In the genomic region with DNA sequence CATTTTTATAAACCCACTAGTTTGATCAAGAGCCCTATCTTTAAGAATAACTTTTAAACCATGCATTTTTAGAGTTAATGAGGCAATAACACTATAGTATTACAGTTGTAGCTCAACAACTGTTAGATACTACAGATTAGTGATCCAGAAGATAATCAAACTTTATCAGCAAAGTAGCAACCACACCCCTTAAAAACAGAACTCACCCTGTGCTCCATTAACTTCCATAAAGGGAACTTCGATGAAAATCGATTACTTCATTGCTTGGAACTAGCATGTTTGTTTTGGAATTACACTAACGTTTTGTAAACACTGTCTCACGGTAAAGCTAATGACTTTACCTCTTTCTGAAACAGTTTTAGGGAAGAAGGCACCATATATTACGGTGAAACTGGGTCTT, we compare ENCODE assay signal across 8 cellular contexts. TPM values are rescaled to one million over a fixed set of nuclear protein-coding genes. Genes with fewer than 3 reads are reported as not detected.
A peak's percentile ranks its signal among the peaks of the same experiment; 100 is the strongest.
DNase-seq lines count a peak whose midpoint lies in the region; ATAC-seq and TF ChIP-seq lines count a peak whose summit lies in the region.

No MANE protein-coding gene starts in this region.

- H3K4me3 Mint-ChIP-seq in activated CD4-positive, alpha-beta T cell treated with anti-CD3 and anti-CD28 coated beads, Interleukin-2, amount 10 ng/mL, durations not matched to agents 24 days and 14 days: peak overlapping the region; percentile 100
- peak overlapping the region; percentile 99 for H3K4me3 Mint-ChIP-seq in activated T-helper 1 cell treated with anti-CD3 and anti-CD28 coated beads, Interleukin-12 subunit alpha, Interleukin-12 subunit beta, Interleukin-2, Interleukin-4 antibody, amounts not matched to agents 30 ng/mL and 10 ng/mL and 1 ng/mL, durations not matched to agents 14 hours and 24 hours and 36 hours

- H3K4me1 ChIP-seq in thyroid gland: peaks cover 16 to 19% of the 10 kb centered on the region in 2 donors

- peaks cover 31% of the 10 kb centered on the region for H3K4me1 Mint-ChIP-seq in activated CD4-positive, alpha-beta T cell treated with anti-CD3 and anti-CD28 coated beads, Interleukin-2, amount 10 ng/mL, durations not matched to agents 24 days and 14 days
- peaks cover 33% of the 10 kb centered on the region for H3K4me1 Mint-ChIP-seq in activated T-helper 1 cell treated with anti-CD3 and anti-CD28 coated beads, Interleukin-12 subunit alpha, Interleukin-12 subunit beta, Interleukin-2, Interleukin-4 antibody, amounts not matched to agents 30 ng/mL and 10 ng/mL and 1 ng/mL, durations not matched to agents 14 hours and 24 hours and 36 hours (ENCODE audit: low read depth)

- H3K36me3 ChIP-seq in thyroid gland: no peaks in the 10 kb centered on the region

- no peak for DNase-seq in activated CD4-positive, alpha-beta T cell treated with anti-CD3 and anti-CD28 coated beads, Interleukin-2, amount 10 ng/mL, durations not matched to agents 24 days and 14 days
- no peak for DNase-seq in activated CD4-positive, alpha-beta T cell treated with anti-CD3 and anti-CD28 coated beads for 1 hour
- no peak for DNase-seq in activated T-helper 1 cell treated with anti-CD3 and anti-CD28 coated beads, Interleukin-12 subunit alpha, Interleukin-12 subunit beta, Interleukin-2, Interleukin-4 antibody, amounts not matched to agents 30 ng/mL and 10 ng/mL and 1 ng/mL, durations not matched to agents 14 hours and 24 hours and 36 hours (ENCODE audit: low spot score)
- DNase-seq in kidney glomerular epithelial cell (lab: John Stamatoyannopoulos, UW): peak; percentile 9
- DNase-seq in thyroid gland: no peak
- DNase-seq in HK-2 (ENCODE audit: unreplicated experiment): no peak

- 9% methylated on average over 5 of the region's 5 CpGs for WGBS in thyroid gland, 2 donors

- intact Hi-C loops in activated CD4-positive, alpha-beta T cell treated with anti-CD3 and anti-CD28 coated beads, Interleukin-2, amount 10 ng/mL, durations not matched to agents 24 days and 14 days (cut with micrococcal nuclease): loop anchor here (2.0 to 10.0 kb wide), 3 partner anchors 84 to 252 kb away; partner anchors contain the start of gene SYNE2
- intact Hi-C loops in activated T-helper 1 cell treated with anti-CD3 and anti-CD28 coated beads, Interleukin-12 subunit alpha, Interleukin-12 subunit beta, Interleukin-2, Interleukin-4 antibody, amounts not matched to agents 30 ng/mL and 10 ng/mL and 1 ng/mL, durations not matched to agents 14 hours and 24 hours and 36 hours (cut with micrococcal nuclease): loop anchor here (2.0 to 5.0 kb wide), 4 partner anchors 14 to 249 kb away; partner anchors contain the start of genes PPP2R5E and SYNE2
- intact Hi-C loops in thyroid gland (cut with DNase I): loop anchor here (10.0 kb wide), 1 partner anchor 92 kb away; no protein-coding TSS in a partner anchor

- H3K36me3 Mint-ChIP-seq in activated CD4-positive, alpha-beta T cell treated with anti-CD3 and anti-CD28 coated beads, Interleukin-2, amount 10 ng/mL, durations not matched to agents 24 days and 14 days (ENCODE audit: low read depth): peaks cover 7% of the 10 kb centered on the region
- H3K36me3 Mint-ChIP-seq in activated T-helper 1 cell treated with anti-CD3 and anti-CD28 coated beads, Interleukin-12 subunit alpha, Interleukin-12 subunit beta, Interleukin-2, Interleukin-4 antibody, amounts not matched to agents 30 ng/mL and 10 ng/mL and 1 ng/mL, durations not matched to agents 14 hours and 24 hours and 36 hours (ENCODE audit: low read depth): peaks cover 10% of the 10 kb centered on the region

- H3K27ac ChIP-seq in thyroid gland: peak overlapping the region in 1 of 3 donors; percentile 93

- H3K4me3 ChIP-seq in thyroid gland (replicated peaks in 1 of 3): peak overlapping the region in 2 of 3 donors; percentile 85 to 92

- no peaks in the 10 kb centered on the region for H3K9me3 ChIP-seq in thyroid gland

- H3K9me3 Mint-ChIP-seq in activated CD4-positive, alpha-beta T cell treated with anti-CD3 and anti-CD28 coated beads, Interleukin-2, amount 10 ng/mL, durations not matched to agents 24 days and 14 days: no peaks in the 10 kb centered on the region
- H3K9me3 Mint-ChIP-seq in activated T-helper 1 cell treated with anti-CD3 and anti-CD28 coated beads, Interleukin-12 subunit alpha, Interleukin-12 subunit beta, Interleukin-2, Interleukin-4 antibody, amounts not matched to agents 30 ng/mL and 10 ng/mL and 1 ng/mL, durations not matched to agents 14 hours and 24 hours and 36 hours: no peaks in the 10 kb centered on the region

- no peaks in the 10 kb centered on the region for H3K27me3 ChIP-seq in thyroid gland

- no peak for TF ChIP-seq CTCF in thyroid gland (IDR thresholded peaks at IDR 0.05)

- peaks cover 16% of the 10 kb centered on the region for H3K27me3 Mint-ChIP-seq in activated CD4-positive, alpha-beta T cell treated with anti-CD3 and anti-CD28 coated beads, Interleukin-2, amount 10 ng/mL, durations not matched to agents 24 days and 14 days
- peaks cover 15% of the 10 kb centered on the region for H3K27me3 Mint-ChIP-seq in activated T-helper 1 cell treated with anti-CD3 and anti-CD28 coated beads, Interleukin-12 subunit alpha, Interleukin-12 subunit beta, Interleukin-2, Interleukin-4 antibody, amounts not matched to agents 30 ng/mL and 10 ng/mL and 1 ng/mL, durations not matched to agents 14 hours and 24 hours and 36 hours (ENCODE audit: insufficient read depth)

- H3K27ac Mint-ChIP-seq in activated CD4-positive, alpha-beta T cell treated with anti-CD3 and anti-CD28 coated beads, Interleukin-2, amount 10 ng/mL, durations not matched to agents 24 days and 14 days: peak overlapping the region; percentile 51
- peak overlapping the region; percentile 99 for H3K27ac Mint-ChIP-seq in activated T-helper 1 cell treated with anti-CD3 and anti-CD28 coated beads, Interleukin-12 subunit alpha, Interleukin-12 subunit beta, Interleukin-2, Interleukin-4 antibody, amounts not matched to agents 30 ng/mL and 10 ng/mL and 1 ng/mL, durations not matched to agents 14 hours and 24 hours and 36 hours

- ATAC-seq in GM18868 (IDR thresholded peaks at IDR 0.05; ENCODE audit: unreplicated experiment) (no peak), HG02840 (IDR thresholded peaks at IDR 0.05; ENCODE audit: low FRiP score, unreplicated experiment) (no peak)

- TF ChIP-seq POLR2A in thyroid gland (IDR thresholded peaks at IDR 0.05): no peak

RNA-seq across cellular contexts. Expression of gene SGPP1, which starts 1.4 kb away (rescaled TPM):
- total RNA-seq in activated CD4-positive, alpha-beta T cell treated with anti-CD3 and anti-CD28 coated beads, Interleukin-2, amount 10 ng/mL, durations not matched to agents 24 days and 14 days: 12.2 and 13.3 TPM in 2 replicates
- 14.7 and 14.8 TPM in 2 replicates for total RNA-seq in activated T-helper 1 cell treated with anti-CD3 and anti-CD28 coated beads, Interleukin-12 subunit alpha, Interleukin-12 subunit beta, Interleukin-2, Interleukin-4 antibody, amounts not matched to agents 30 ng/mL and 10 ng/mL and 1 ng/mL, durations not matched to agents 14 hours and 24 hours and 36 hours
- total RNA-seq in thyroid gland: 10 to 100 TPM; 19.2 to 38.1 (median 25.7) TPM
